In the genomic region with DNA sequence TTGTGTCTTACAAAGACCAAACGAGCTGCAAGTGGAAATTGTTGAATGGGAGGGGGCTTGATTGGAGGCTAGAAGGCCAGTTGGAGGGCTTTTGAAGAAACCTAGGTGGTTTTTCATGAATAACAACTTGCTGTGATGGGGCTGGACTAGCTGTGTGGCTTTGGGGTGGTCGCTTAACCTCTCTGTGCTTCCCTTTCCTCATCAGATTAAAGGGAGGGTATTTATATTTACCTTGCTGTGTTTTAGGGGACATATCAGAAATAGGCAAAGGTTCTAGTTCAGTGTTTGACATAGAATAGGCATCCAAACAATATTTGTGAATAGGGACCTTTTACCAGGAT, we compare ENCODE assay signal across 2 cellular contexts.
TF ChIP-seq lines count a peak whose summit lies in the region.

No MANE protein-coding gene starts in this region.

TF ChIP-seq in HepG2, 621 proteins besides CTCF, POLR2A, EP300 and RAD21 (continued from another document):
- TF ChIP-seq, protein P1, sequence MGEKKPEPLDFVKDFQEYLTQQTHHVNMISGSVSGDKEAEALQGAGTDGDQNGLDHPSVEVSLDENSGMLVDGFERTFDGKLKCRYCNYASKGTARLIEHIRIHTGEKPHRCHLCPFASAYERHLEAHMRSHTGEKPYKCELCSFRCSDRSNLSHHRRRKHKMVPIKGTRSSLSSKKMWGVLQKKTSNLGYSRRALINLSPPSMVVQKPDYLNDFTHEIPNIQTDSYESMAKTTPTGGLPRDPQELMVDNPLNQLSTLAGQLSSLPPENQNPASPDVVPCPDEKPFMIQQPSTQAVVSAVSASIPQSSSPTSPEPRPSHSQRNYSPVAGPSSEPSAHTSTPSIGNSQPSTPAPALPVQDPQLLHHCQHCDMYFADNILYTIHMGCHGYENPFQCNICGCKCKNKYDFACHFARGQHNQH (CRISPR knock-in tag; IDR thresholded peaks at IDR 0.05): no peak
- no peak for TF ChIP-seq NONO (IDR thresholded peaks at IDR 0.05)
- no peak for TF ChIP-seq NONO (CRISPR knock-in tag; conservative IDR thresholded peaks at IDR 0.05)

TF ChIP-seq in K562, 482 proteins besides CTCF, POLR2A, EP300 and RAD21 (continued from another document):
- peak; percentile 86 for TF ChIP-seq RBM25 (IDR thresholded peaks at IDR 0.05; ENCODE audit: low read depth, low read length, severe bottlenecking)
- no peak for TF ChIP-seq TAF7 (tag; IDR thresholded peaks at IDR 0.05)
- no peak for TF ChIP-seq HLTF (IDR thresholded peaks at IDR 0.05)
- TF ChIP-seq NR2C2 (CRISPR knock-in tag; IDR thresholded peaks at IDR 0.05): no peak
- TF ChIP-seq NR2C2 (tag; IDR thresholded peaks at IDR 0.05): no peak
- no peak for TF ChIP-seq WHSC1 (IDR thresholded peaks at IDR 0.05; ENCODE audit: low read length)
- TF ChIP-seq ZNF77 (CRISPR knock-in tag; IDR thresholded peaks at IDR 0.05): no peak
- TF ChIP-seq ZNF174 (CRISPR knock-in tag; IDR thresholded peaks at IDR 0.05): no peak
- peak; percentile 66 for TF ChIP-seq ZFP36 (IDR thresholded peaks at IDR 0.05; ENCODE audit: low read depth, low read length, partially characterized antibody)
- TF ChIP-seq, protein P2, sequence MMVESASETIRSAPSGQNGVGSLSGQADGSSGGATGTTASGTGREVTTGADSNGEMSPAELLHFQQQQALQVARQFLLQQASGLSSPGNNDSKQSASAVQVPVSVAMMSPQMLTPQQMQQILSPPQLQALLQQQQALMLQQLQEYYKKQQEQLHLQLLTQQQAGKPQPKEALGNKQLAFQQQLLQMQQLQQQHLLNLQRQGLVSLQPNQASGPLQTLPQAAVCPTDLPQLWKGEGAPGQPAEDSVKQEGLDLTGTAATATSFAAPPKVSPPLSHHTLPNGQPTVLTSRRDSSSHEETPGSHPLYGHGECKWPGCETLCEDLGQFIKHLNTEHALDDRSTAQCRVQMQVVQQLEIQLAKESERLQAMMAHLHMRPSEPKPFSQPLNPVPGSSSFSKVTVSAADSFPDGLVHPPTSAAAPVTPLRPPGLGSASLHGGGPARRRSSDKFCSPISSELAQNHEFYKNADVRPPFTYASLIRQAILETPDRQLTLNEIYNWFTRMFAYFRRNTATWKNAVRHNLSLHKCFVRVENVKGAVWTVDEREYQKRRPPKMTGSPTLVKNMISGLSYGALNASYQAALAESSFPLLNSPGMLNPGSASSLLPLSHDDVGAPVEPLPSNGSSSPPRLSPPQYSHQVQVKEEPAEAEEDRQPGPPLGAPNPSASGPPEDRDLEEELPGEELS (CRISPR knock-in tag; IDR thresholded peaks at IDR 0.05; ENCODE audit: borderline replicate concordance): no peak
- no peak for TF ChIP-seq LARP7 (IDR thresholded peaks at IDR 0.05)
- TF ChIP-seq ZNF197 (CRISPR knock-in tag; IDR thresholded peaks at IDR 0.05; ENCODE audit: low read depth): no peak
- no peak for TF ChIP-seq RCOR1 (IDR thresholded peaks at IDR 0.05; ENCODE audit: borderline replicate concordance in 1 of 2, low read depth in 2 of 2, low read length in 2 of 2)
- no peak for TF ChIP-seq POLR2G (IDR thresholded peaks at IDR 0.05; ENCODE audit: low read depth, low read length)
- no peak for TF ChIP-seq ZNF311 (CRISPR knock-in tag; IDR thresholded peaks at IDR 0.05)
- no peak for TF ChIP-seq ETS2 (tag; IDR thresholded peaks at IDR 0.05; ENCODE audit: borderline replicate concordance, poor library complexity, severe bottlenecking)
